Comparison of ENCODE assay signal across 9 cellular contexts in genomic region chr16:21684199-21684598, GRCh38. TPM values are rescaled to one million over a fixed set of nuclear protein-coding genes. Genes with fewer than 3 reads are reported as not detected.
DNase-seq lines count a peak whose midpoint lies in the region; ATAC-seq, FAIRE-seq and TF ChIP-seq lines count a peak whose summit lies in the region.
"Had no signal": no experiment of that assay in that cellular context is flagged by ENCODE, and none has a peak within 500 bp of the region (broad histone marks: within the 10 kb centered on the region; RNA-seq: fewer than 3 reads in every experiment).

No MANE protein-coding gene starts in this region.

- H3K27me3 Mint-ChIP-seq in activated T-cell treated with anti-CD3 and anti-CD28 coated beads, Interleukin-2, amount 50 U/mL, for 72 hours (ENCODE audit: low read depth): peaks cover 10% of the 10 kb centered on the region
- H3K27me3 Mint-ChIP-seq in naive thymus-derived CD8-positive, alpha-beta T cell: peaks cover 6 to 18% (median 7%) of the 10 kb centered on the region in 5 donors

- peak; percentile 50 for DNase-seq in D341Med (ENCODE audit: low spot score)
- DNase-seq in activated T-cell treated with anti-CD3 and anti-CD28 coated beads, Interleukin-2, amount 50 U/mL, for 72 hours: peak; percentile 24 to 44
- peak in 8 of 10 donors; percentile 5 to 28 (median 16) for DNase-seq in naive thymus-derived CD8-positive, alpha-beta T cell
- DNase-seq in amniotic stem cell (lab: John Stamatoyannopoulos, UW): no peak
- DNase-seq in T1000 (lab: John Stamatoyannopoulos, UW): no peak
- DNase-seq in frontal cortex (ENCODE audit: low spot score in 2 of 2): no peak

- no peak overlapping the region for H3K4me3 Mint-ChIP-seq in activated T-cell treated with anti-CD3 and anti-CD28 coated beads, Interleukin-2, amount 50 U/mL, for 72 hours
- H3K4me3 Mint-ChIP-seq in naive thymus-derived CD8-positive, alpha-beta T cell: no peak overlapping the region

- TF ChIP-seq EP300 in Ishikawa (IDR thresholded peaks at IDR 0.05; ENCODE audit: borderline replicate concordance): no peak

- H3K36me3 Mint-ChIP-seq in activated T-cell treated with anti-CD3 and anti-CD28 coated beads, Interleukin-2, amount 50 U/mL, for 72 hours (ENCODE audit: insufficient read depth in 2 of 2): no peaks in the 10 kb centered on the region
- no peaks in the 10 kb centered on the region for H3K36me3 Mint-ChIP-seq in naive thymus-derived CD8-positive, alpha-beta T cell

- ATAC-seq in activated T-cell treated with anti-CD3 and anti-CD28 coated beads, Interleukin-2, amount 50 U/mL, for 72 hours (replicated peaks in 1 of 2): no peak
- no peak for ATAC-seq in naive thymus-derived CD8-positive, alpha-beta T cell
- no peak for ATAC-seq in HG02678 (IDR thresholded peaks at IDR 0.05; ENCODE audit: unreplicated experiment)
- ATAC-seq: left colon had no signal

- TF ChIP-seq RAD21 in Ishikawa (IDR thresholded peaks at IDR 0.05; ENCODE audit: low read depth): 0 out of 2 replicates have a peak, but pooled peaks have one; percentile 12

- no peaks in the 10 kb centered on the region for H3K4me1 Mint-ChIP-seq in activated T-cell treated with anti-CD3 and anti-CD28 coated beads, Interleukin-2, amount 50 U/mL, for 72 hours (ENCODE audit: low read depth)
- peaks cover 0 to 4% (median 0%) of the 10 kb centered on the region in 4 donors for H3K4me1 Mint-ChIP-seq in naive thymus-derived CD8-positive, alpha-beta T cell

- POLR2A ChIA-PET in naive thymus-derived CD8-positive, alpha-beta T cell (lab: Charles Lee): no interaction called here

- no peak overlapping the region for H3K27ac Mint-ChIP-seq in activated T-cell treated with anti-CD3 and anti-CD28 coated beads, Interleukin-2, amount 50 U/mL, for 72 hours
- no peak overlapping the region for H3K27ac Mint-ChIP-seq in naive thymus-derived CD8-positive, alpha-beta T cell

- FAIRE-seq in frontal cortex (lab: Jason Lieb, UNC): no peak

- H3K9me3 Mint-ChIP-seq in activated T-cell treated with anti-CD3 and anti-CD28 coated beads, Interleukin-2, amount 50 U/mL, for 72 hours: no peaks in the 10 kb centered on the region
- peaks cover 0 to 6% (median 2%) of the 10 kb centered on the region in 9 donors for H3K9me3 Mint-ChIP-seq in naive thymus-derived CD8-positive, alpha-beta T cell

TF ChIP-seq in Ishikawa, 13 proteins besides CTCF, POLR2A, EP300 and RAD21:
- TF ChIP-seq NFIC (IDR thresholded peaks at IDR 0.05) (0 out of 2 replicates have a peak, but pooled peaks have one; percentile 20), ZBTB7A (IDR thresholded peaks at IDR 0.05; ENCODE audit: low read depth) (no peak)

RNA-seq across cellular contexts. Expression of gene OTOA, which starts 20.4 kb away (rescaled TPM):
- under 1 TPM; 0.43 to 0.58 TPM for total RNA-seq in activated T-cell treated with anti-CD3 and anti-CD28 coated beads, Interleukin-2, amount 50 U/mL, for 72 hours
- under 1 TPM in 1 of 2 experiments, not detected in 1; 0.14 TPM for total RNA-seq in naive thymus-derived CD8-positive, alpha-beta T cell
- not detected for polyA plus RNA-seq in naive thymus-derived CD8-positive, alpha-beta T cell
- 0.41 TPM for total RNA-seq in frontal cortex

RNA-seq across cellular contexts. Expression of gene IGSF6, which starts 31.8 kb away (rescaled TPM):
- under 1 TPM; 0.26 to 0.28 TPM for total RNA-seq in activated T-cell treated with anti-CD3 and anti-CD28 coated beads, Interleukin-2, amount 50 U/mL, for 72 hours
- under 1 TPM; 0.57 to 0.69 TPM for total RNA-seq in naive thymus-derived CD8-positive, alpha-beta T cell
- under 1 TPM; 0.16 to 0.28 (median 0.22) TPM for polyA plus RNA-seq in naive thymus-derived CD8-positive, alpha-beta T cell
- total RNA-seq in frontal cortex: 2.9 TPM

Comparison
In these comparisons a context has a peak if more than half of its experiments do, and no peak if none do; other contexts are left out.
1. DNase-seq: peak in D341Med (single experiment), activated T-cell treated with anti-CD3 and anti-CD28 coated beads, Interleukin-2, amount 50 U/mL, for 72 hours (2 of 2) and naive thymus-derived CD8-positive, alpha-beta T cell (8 of 10); none in amniotic stem cell (single experiment), T1000 (single experiment) and frontal cortex (0 of 2).